19 cellular contexts compared by ENCODE assay signal in genomic region chr12:109482894-109483293, GRCh38. TPM values are rescaled to one million over a fixed set of nuclear protein-coding genes. Genes with fewer than 3 reads are reported as not detected.
DNase-seq lines count a peak whose midpoint lies in the region; ATAC-seq, FAIRE-seq and TF ChIP-seq lines count a peak whose summit lies in the region.
"Had no signal": no experiment of that assay in that cellular context is flagged by ENCODE, and none has a peak within 500 bp of the region (broad histone marks: within the 10 kb centered on the region; RNA-seq: fewer than 3 reads in every experiment).

No MANE protein-coding gene starts in this region.

- H3K27ac Mint-ChIP-seq in endothelial cell (ENCODE audit: unreplicated experiment) = no peak overlapping the region

- WGBS in A549 (ENCODE audit: missing lambda C conversion rate) = 44% methylated on average over 2 of the region's 2 CpGs

- ATAC-seq in A549 = no peak
- ATAC-seq: GM12878 had no signal

- H3K27ac ChIP-seq in A549 = no peak overlapping the region
- H3K27ac ChIP-seq: C4-2B had no signal

- DNase-seq in A549 (ENCODE audit: low read depth in 1 of 2, low spot score in 1 of 2) = no peak
- DNase-seq in DMS53 (lab: John Stamatoyannopoulos, UW) = peak; percentile 90
- peak; percentile 25 for DNase-seq in NCI-H2029 (lab: John Stamatoyannopoulos, UW)
- peak; percentile 34 for DNase-seq in NCI-H748 treated with DMSO at 0.1 percent for 48 hours (lab: John Stamatoyannopoulos, UW)
- DNase-seq in dedifferentiated amniotic fluid mesenchymal stem cell (ENCODE audit: extremely low spot score) = no peak
- no peak for DNase-seq in endothelial cell (ENCODE audit: low spot score)
- no peak for DNase-seq in NCI-H1092 treated with DMSO at 0.1 percent for 48 hours (lab: John Stamatoyannopoulos, UW)
- DNase-seq in activated effector memory CD4-positive, alpha-beta T cell treated with anti-CD3 and anti-CD28 coated beads, Interleukin-2, amount 50 U/mL, for 16 hours = no peak
- DNase-seq: AML-193; CD4-positive, alpha-beta memory T cell; DMS153; DND-41; EL; H9 had no signal

- CTCF ChIA-PET in A549 (lab: Yijun Ruan, JAX) = interaction anchor here (0.6 to 1.3 kb wide), 5 partner anchors 38 to 479 kb away, joined by 3 to 5 read pairs (median 3); no protein-coding TSS in a partner anchor

- H3K27me3 Mint-ChIP-seq in endothelial cell (ENCODE audit: unreplicated experiment) = peaks cover 2% of the 10 kb centered on the region
- H3K27me3 Mint-ChIP-seq: CD4-positive, alpha-beta memory T cell had no signal

- no peak overlapping the region for H3K4me3 ChIP-seq in A549
- H3K4me3 ChIP-seq: GM12878 had no signal

- no peak for FAIRE-seq in A549 (lab: Jason Lieb, UNC)
- FAIRE-seq: A204.1, GM12878, H1, HTR-8/SVneo had no signal

- POLR2A ChIA-PET in A549 (lab: Yijun Ruan, JAX) = no interaction called here

- H3K9me3 Mint-ChIP-seq in endothelial cell (ENCODE audit: unreplicated experiment) = no peaks in the 10 kb centered on the region
- H3K9me3 Mint-ChIP-seq: CD4-positive, alpha-beta memory T cell; H9 had no signal

- peaks cover 16% of the 10 kb centered on the region for H3K4me1 Mint-ChIP-seq in endothelial cell (ENCODE audit: unreplicated experiment)

- TF ChIP-seq CTCF in A549 (IDR thresholded peaks at IDR 0.05) (no peak), endothelial cell (IDR thresholded peaks at IDR 0.05; ENCODE audit: unreplicated experiment) (no peak)

- no peak for TF ChIP-seq EP300 in A549 (IDR thresholded peaks at IDR 0.05)

- TF ChIP-seq RAD21 in A549 (conservative IDR thresholded peaks at IDR 0.05 in 1 of 2, IDR thresholded peaks at IDR 0.05 in 1 of 2) = no peak

- H3K36me3 Mint-ChIP-seq in endothelial cell (ENCODE audit: low read depth, unreplicated experiment) = peaks cover 17% of the 10 kb centered on the region

- no peak for TF ChIP-seq POLR2A in A549 (IDR thresholded peaks at IDR 0.05; ENCODE audit: low read length)

- H3K9me3 ChIP-seq in A549 = no peaks in the 10 kb centered on the region

- H3K4me3 Mint-ChIP-seq in endothelial cell (ENCODE audit: unreplicated experiment) = no peak overlapping the region
- H3K4me3 Mint-ChIP-seq: CD4-positive, alpha-beta memory T cell; H9 had no signal

- no peak overlapping the region for H3K4me2 ChIP-seq in A549

- peaks cover 8% of the 10 kb centered on the region; the same call in 2 of the 3 replicates for H3K4me1 ChIP-seq in A549

TF ChIP-seq in A549, 52 proteins besides CTCF, POLR2A, EP300 and RAD21:
- TF ChIP-seq CBX2 (IDR thresholded peaks at IDR 0.05; ENCODE audit: borderline replicate concordance, low read depth) = no peak
- no peak for TF ChIP-seq MAX (IDR thresholded peaks at IDR 0.05)
- TF ChIP-seq ZSCAN20 (CRISPR knock-in tag; IDR thresholded peaks at IDR 0.05) = no peak
- TF ChIP-seq ZC3H11A (IDR thresholded peaks at IDR 0.05) = no peak
- TF ChIP-seq MAFK (IDR thresholded peaks at IDR 0.05; ENCODE audit: partially characterized antibody) = peak; percentile 40
- TF ChIP-seq BHLHE40 (IDR thresholded peaks at IDR 0.05; ENCODE audit: low read depth, low read length) = no peak
- TF ChIP-seq NR3C1 (IDR thresholded peaks at IDR 0.05) = no peak
- TF ChIP-seq SREBF2 (IDR thresholded peaks at IDR 0.05) = no peak

RNA-seq across cellular contexts. Expression of gene UBE3B, which starts 5.5 kb away (rescaled TPM):
- polyA plus RNA-seq in A549 (2011; rRNA removed) (38.0 and 42.4 TPM in 2 replicates), A549 (2017; fragmentation: RNase III; extraction: RNeasy Plus Mini Kit Qiagen cat#74134 plus additional on column Dnase treatment) (14.0 to 15.4 TPM (median 14.5 TPM) in 3 replicates)
- polyA plus RNA-seq in A549 (2012; cell fraction: cytosol; rRNA removed) = 17.5 and 20.6 TPM in 2 replicates
- 36.1 and 38.6 TPM in 2 replicates for polyA plus RNA-seq in A549 (2012; cell fraction: nucleus; rRNA removed)
- 65.6 and 73.8 TPM in 2 replicates for polyA minus RNA-seq in A549 (2011; rRNA and poly(A)+ RNA removed)
- 44.3 TPM for total RNA-seq in endothelial cell (ENCODE audit: unreplicated experiment)

RNA-seq across cellular contexts. Expression of gene KCTD10, which starts 5.8 kb away (rescaled TPM):
- 50.4 and 52.3 TPM in 2 replicates for polyA plus RNA-seq in A549 (2011; rRNA removed)
- 42.8 and 54.6 TPM in 2 replicates for polyA plus RNA-seq in A549 (2012; cell fraction: cytosol; rRNA removed)
- 49.1 and 57.4 TPM in 2 replicates for polyA plus RNA-seq in A549 (2012; cell fraction: nucleus; rRNA removed)
- 42.9 to 50.6 TPM (median 43.5 TPM) in 3 replicates for polyA plus RNA-seq in A549 (2017; fragmentation: RNase III; extraction: RNeasy Plus Mini Kit Qiagen cat#74134 plus additional on column Dnase treatment)
- 94.5 and 141 TPM in 2 replicates for polyA minus RNA-seq in A549 (2011; rRNA and poly(A)+ RNA removed)
- 128 TPM for total RNA-seq in endothelial cell (ENCODE audit: unreplicated experiment)

Comparison
In these comparisons a context has a peak if more than half of its experiments do, and no peak if none do; other contexts are left out.
1. DNase-seq: peak in DMS53 (single experiment), NCI-H2029 (single experiment) and NCI-H748 treated with DMSO at 0.1 percent for 48 hours (single experiment); none in A549 (0 of 2), dedifferentiated amniotic fluid mesenchymal stem cell (single experiment), endothelial cell (single experiment), NCI-H1092 treated with DMSO at 0.1 percent for 48 hours (single experiment) and activated effector memory CD4-positive, alpha-beta T cell treated with anti-CD3 and anti-CD28 coated beads, Interleukin-2, amount 50 U/mL, for 16 hours (single experiment).